13 cellular contexts compared by ENCODE assay signal in the genomic region with DNA sequence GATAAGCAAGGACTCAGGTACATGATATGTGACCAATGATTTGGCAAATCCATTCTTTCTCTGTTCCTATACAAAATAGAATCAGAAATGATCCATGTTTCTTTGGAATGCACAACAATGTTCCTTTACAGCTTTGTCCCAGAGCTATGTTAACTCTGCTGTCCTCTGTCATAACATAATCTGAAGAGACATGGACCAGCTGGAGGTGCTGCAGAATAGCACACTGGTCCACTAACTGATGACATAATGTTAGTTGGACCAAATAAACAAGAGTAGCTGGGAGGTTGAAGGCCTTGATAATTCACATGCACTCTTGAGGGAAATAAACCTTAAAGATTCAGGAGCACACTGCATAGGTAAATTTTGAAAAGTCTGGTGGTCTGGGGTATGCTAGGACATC.
"Had no signal": no experiment of that assay in that cellular context is flagged by ENCODE, and none has a peak within 500 bp of the region (broad histone marks: within the 10 kb centered on the region; RNA-seq: fewer than 3 reads in every experiment).

No MANE protein-coding gene starts in this region.

- FAIRE-seq: islet of Langerhans, TTC549 had no signal

- H3K4me3 ChIP-seq: gastrocnemius medialis, skin epidermis had no signal

- H3K27me3 ChIP-seq: gastrocnemius medialis had no signal

- DNase-seq: activated CD4-positive, alpha-beta T cell treated with anti-CD3 and anti-CD28 coated beads for 36 hours; activated CD4-positive, alpha-beta T cell treated with anti-CD3 and anti-CD28 coated beads, Interleukin-2, amount 50 U/mL, for 48 hours; activated gamma-delta T cell treated with Interleukin-2 at 50 U/mL for 16 hours; endodermal cell; gastrocnemius medialis; left cardiac atrium; occipital lobe; trophoblast cell had no signal

- ATAC-seq: activated CD4-positive, alpha-beta T cell treated with anti-CD3 and anti-CD28 coated beads for 36 hours; activated naive CD4-positive, alpha-beta T cell treated with anti-CD3 and anti-CD28 coated beads, Interleukin-2, amount 50 U/mL, for 72 hours; gastrocnemius medialis had no signal

- H3K27ac ChIP-seq: epithelial cell of prostate, gastrocnemius medialis, skin epidermis had no signal

- H3K4me1 ChIP-seq: gastrocnemius medialis had no signal

- H3K9me3 ChIP-seq: gastrocnemius medialis had no signal

- H3K36me3 ChIP-seq: gastrocnemius medialis had no signal
